17 cellular contexts compared by ENCODE assay signal in the genomic region with DNA sequence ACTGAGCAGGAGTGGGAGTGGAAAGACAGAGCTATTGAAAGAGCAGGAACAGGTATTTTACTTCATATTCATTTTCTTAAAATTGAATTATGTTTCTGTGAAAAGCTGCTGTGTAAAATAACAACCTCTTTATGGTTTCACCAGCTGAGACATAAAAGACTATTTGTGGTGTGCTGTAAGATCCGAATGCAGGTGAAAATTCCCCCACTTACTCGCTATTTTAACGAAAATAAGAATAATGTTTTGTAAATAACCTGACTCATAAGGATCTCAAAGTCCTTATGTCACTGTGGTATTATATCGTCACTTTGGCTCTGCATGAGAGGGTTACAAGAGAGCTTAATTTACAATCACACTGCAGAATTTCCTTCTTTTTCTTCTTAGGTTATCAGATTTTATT.
DNase-seq lines count a peak whose midpoint lies in the region; ATAC-seq and TF ChIP-seq lines count a peak whose summit lies in the region.
"Had no signal": no experiment of that assay in that cellular context is flagged by ENCODE, and none has a peak within 500 bp of the region (broad histone marks: within the 10 kb centered on the region; RNA-seq: fewer than 3 reads in every experiment).

No MANE protein-coding gene starts in this region.

- H3K9ac ChIP-seq in mammary epithelial cell (ENCODE audit: insufficient read depth, low read length), result no peak overlapping the region

- TF ChIP-seq CTCF in mesothelial cell of epicardium (IDR thresholded peaks at IDR 0.05; ENCODE audit: unreplicated experiment) (no peak), mammary epithelial cell (conservative IDR thresholded peaks at IDR 0.05 in 1 of 2, IDR thresholded peaks at IDR 0.05 in 1 of 2; ENCODE audit: extremely low read depth in 1 of 2, insufficient read depth in 1 of 2, low read depth in 1 of 2, low read length in 2 of 2) (no peak)

- no peak for DNase-seq in mesothelial cell of epicardium (ENCODE audit: low spot score in 2 of 2, unreplicated experiment in 2 of 2)
- no peak for DNase-seq in NCI-H2196 (lab: John Stamatoyannopoulos, UW; ENCODE audit: unreplicated experiment)
- no peak for DNase-seq in mammary epithelial cell
- DNase-seq in activated naive CD4-positive, alpha-beta T cell treated with Interleukin-2 at 50 U/mL for 16 hours, result no peak
- DNase-seq: C1 segment of cervical spinal cord; Calu3; CD4-positive, alpha-beta memory T cell; COR-L47; DMS53; DMS79 treated with DMSO at 0.1 percent for 48 hours; GF-D8; H7; HCEC 1CT had no signal

- peak overlapping the region; percentile 75 for H3K27ac Mint-ChIP-seq in mesothelial cell of epicardium
- H3K27ac Mint-ChIP-seq: CD4-positive, alpha-beta memory T cell had no signal

- no TSS peak for BruUV-seq in mammary epithelial cell (replicated peaks; lab: Mats Ljungman, UMichigan)

- in situ Hi-C loops in mammary epithelial cell (cut with MboI; ENCODE audit: low sequenced_read_pairs in 2 of 2), result no loop called here

- dilution Hi-C loops in mammary epithelial cell (cut with HindIII; ENCODE audit: low sequenced_read_pairs), result no loop called here

- peaks cover 50% of the 10 kb centered on the region for H3K4me1 Mint-ChIP-seq in mesothelial cell of epicardium
- H3K4me1 Mint-ChIP-seq: CD4-positive, alpha-beta memory T cell had no signal

- no peaks in the 10 kb centered on the region for H3K79me2 ChIP-seq in mammary epithelial cell (ENCODE audit: insufficient read depth, low read length)

- H3K4me3 ChIP-seq in mammary epithelial cell (replicated peaks in 1 of 3; ENCODE audit: insufficient read depth in 1 of 3, low read depth in 2 of 3, low read length in 3 of 3), result no peak overlapping the region

- ATAC-seq in GM18502 (IDR thresholded peaks at IDR 0.05; ENCODE audit: poor library complexity, unreplicated experiment) (peak; percentile 54), HG02610 (IDR thresholded peaks at IDR 0.05; ENCODE audit: unreplicated experiment) (peak; percentile 76), HG03342 (IDR thresholded peaks at IDR 0.05; ENCODE audit: unreplicated experiment) (peak; percentile 37), HG02840 (IDR thresholded peaks at IDR 0.05; ENCODE audit: low FRiP score, unreplicated experiment) (no peak)

- H3K27ac ChIP-seq in mammary epithelial cell (ENCODE audit: insufficient read depth, low read depth, low read length), result no peak overlapping the region

- H3K9me3 ChIP-seq in mammary epithelial cell (replicated peaks; ENCODE audit: insufficient read depth, low read length), result no peaks in the 10 kb centered on the region

- no peaks in the 10 kb centered on the region for H3K36me3 Mint-ChIP-seq in mesothelial cell of epicardium
- H3K36me3 Mint-ChIP-seq: CD4-positive, alpha-beta memory T cell had no signal

- H2AFZ ChIP-seq in mammary epithelial cell (ENCODE audit: low read depth, low read length), result no peak overlapping the region

- H3K9me3 Mint-ChIP-seq in mesothelial cell of epicardium, result no peaks in the 10 kb centered on the region
- H3K9me3 Mint-ChIP-seq: CD4-positive, alpha-beta memory T cell had no signal

- H3K27me3 Mint-ChIP-seq in mesothelial cell of epicardium (ENCODE audit: low read depth), result no peaks in the 10 kb centered on the region
- H3K27me3 Mint-ChIP-seq: CD4-positive, alpha-beta memory T cell had no signal

- no peak overlapping the region for H3K4me2 ChIP-seq in mammary epithelial cell (ENCODE audit: insufficient read depth, low read depth, low read length)

- no peaks in the 10 kb centered on the region for H3K4me1 ChIP-seq in mammary epithelial cell (ENCODE audit: insufficient read depth, low read length)

- no peaks in the 10 kb centered on the region for H3K27me3 ChIP-seq in mammary epithelial cell (ENCODE audit: insufficient read depth, low read length)

- intact Hi-C loops in mammary epithelial cell (cut with micrococcal nuclease), result no loop called here

- no peaks in the 10 kb centered on the region for H4K20me1 ChIP-seq in mammary epithelial cell (ENCODE audit: insufficient read depth, low read length)

- no peak overlapping the region for H3K4me3 Mint-ChIP-seq in mesothelial cell of epicardium
- H3K4me3 Mint-ChIP-seq: CD4-positive, alpha-beta memory T cell had no signal

- CTCF ChIA-PET in mammary epithelial cell (lab: Charles Lee; ENCODE audit: low non-redundant PET), result no interaction called here

- 72% methylated on average over 4 of the region's 4 CpGs for WGBS in mammary epithelial cell (ENCODE audit: low coverage, missing lambda C conversion rate)

- no peaks in the 10 kb centered on the region for H3K36me3 ChIP-seq in mammary epithelial cell (ENCODE audit: insufficient read depth, low read length)
